In genomic region chr19:40716655-40717324, GRCh38 we compare ENCODE assay signal across 1 cellular context.
A peak's percentile ranks its signal among the peaks of the same experiment; 100 is the strongest.
TF ChIP-seq lines count a peak whose summit lies in the region.

Gene COQ8B (minus strand): TSS chr19:40716886. CDS start chr19:40714632, 2,254 bp downstream.
Gene ITPKC (plus strand): TSS chr19:40717112. CDS start chr19:40717136, 24 bp downstream.

TF ChIP-seq in K562, 482 proteins besides CTCF, POLR2A, EP300 and RAD21 (continued from another document and continues in another):
- TF ChIP-seq NFRKB (IDR thresholded peaks at IDR 0.05; ENCODE audit: low read depth): no peak
- TF ChIP-seq NFATC3 (IDR thresholded peaks at IDR 0.05): no peak
- no peak; a peak in 1 of 4 replicates for TF ChIP-seq RCOR1 (IDR thresholded peaks at IDR 0.05; ENCODE audit: borderline replicate concordance in 1 of 2, low read depth in 2 of 2, low read length in 2 of 2)
- TF ChIP-seq ZNF121 (CRISPR knock-in tag; conservative IDR thresholded peaks at IDR 0.05): no peak
- TF ChIP-seq IRF1 (CRISPR knock-in tag; IDR thresholded peaks at IDR 0.05; ENCODE audit: borderline replicate concordance): no peak
- TF ChIP-seq RBM22 (IDR thresholded peaks at IDR 0.05; ENCODE audit: low read depth, low read length, poor library complexity, severe bottlenecking): no peak
- TF ChIP-seq NFXL1 (CRISPR knock-in tag; IDR thresholded peaks at IDR 0.05): no peak
- no peak for TF ChIP-seq ZFP36 (IDR thresholded peaks at IDR 0.05; ENCODE audit: low read depth, low read length, partially characterized antibody)
- peak; percentile 72 for TF ChIP-seq ZFX (CRISPR knock-in tag; IDR thresholded peaks at IDR 0.05)
- TF ChIP-seq ZNF282 (CRISPR knock-in tag; IDR thresholded peaks at IDR 0.05): no peak
- TF ChIP-seq DIDO1 (tag; IDR thresholded peaks at IDR 0.05; ENCODE audit: low read depth): 0 out of 2 replicates have a peak, but pooled peaks have one; percentile 44
- no peak for TF ChIP-seq FOXJ3 (CRISPR knock-in tag; IDR thresholded peaks at IDR 0.05)
- TF ChIP-seq HMG20A (CRISPR knock-in tag; conservative IDR thresholded peaks at IDR 0.05): no peak
- peak; percentile 78 to 90 for TF ChIP-seq MNT (conservative IDR thresholded peaks at IDR 0.05)
- no peak; the same call in 1 of the 2 replicates for TF ChIP-seq POLR2AphosphoS5 (IDR thresholded peaks at IDR 0.05; ENCODE audit: control insufficient read depth, insufficient read depth, low read depth, low read length)
- TF ChIP-seq PHF21A (IDR thresholded peaks at IDR 0.05; ENCODE audit: borderline replicate concordance, low read depth): no peak
- no peak; a peak in 1 of 4 replicates for TF ChIP-seq KDM1A (IDR thresholded peaks at IDR 0.05)
- no peak for TF ChIP-seq ZNF79 (CRISPR knock-in tag; IDR thresholded peaks at IDR 0.05; ENCODE audit: low read depth)
- no peak for TF ChIP-seq ZNF384 (IDR thresholded peaks at IDR 0.05; ENCODE audit: low read depth, low read length)
- no peak for TF ChIP-seq CHD4 (IDR thresholded peaks at IDR 0.05; ENCODE audit: insufficient read depth, insufficient replicate concordance, low read depth, low read length, poor library complexity, severe bottlenecking)
- TF ChIP-seq ELF2 (CRISPR knock-in tag; IDR thresholded peaks at IDR 0.05): peak; percentile 37; the same call in 1 of the 2 replicates
- no peak for TF ChIP-seq STAT5A (IDR thresholded peaks at IDR 0.05; ENCODE audit: borderline replicate concordance, low read length)
- peak; percentile 69 for TF ChIP-seq ZBTB7A (IDR thresholded peaks at IDR 0.05; ENCODE audit: borderline replicate concordance, control insufficient read depth, low read depth, low read length)
- TF ChIP-seq ID3 (CRISPR knock-in tag; IDR thresholded peaks at IDR 0.05): no peak
- TF ChIP-seq ID3 (tag; IDR thresholded peaks at IDR 0.05): no peak
- TF ChIP-seq NCOA1 (IDR thresholded peaks at IDR 0.05; ENCODE audit: low read depth): 0 out of 2 replicates have a peak, but pooled peaks have one; percentile 30
- TF ChIP-seq PHTF2 (CRISPR knock-in tag; IDR thresholded peaks at IDR 0.05): no peak
- TF ChIP-seq MTA2 (IDR thresholded peaks at IDR 0.05; ENCODE audit: low read depth): no peak
- TF ChIP-seq KLF10 (CRISPR knock-in tag; IDR thresholded peaks at IDR 0.05): no peak
- no peak for TF ChIP-seq SETDB1 (IDR thresholded peaks at IDR 0.05; ENCODE audit: low read length)
- no peak for TF ChIP-seq BCLAF1 (IDR thresholded peaks at IDR 0.05; ENCODE audit: borderline replicate concordance in 1 of 2, control insufficient read depth in 1 of 2, low read depth in 2 of 2, low read length in 1 of 2)
- TF ChIP-seq CUX1 (CRISPR knock-in tag; IDR thresholded peaks at IDR 0.05): peak; percentile 76; the same call in 1 of the 2 replicates
- no peak for TF ChIP-seq ARHGAP35 (IDR thresholded peaks at IDR 0.05; ENCODE audit: partially characterized antibody)
- TF ChIP-seq ZNF253 (CRISPR knock-in tag; conservative IDR thresholded peaks at IDR 0.05): no peak
- TF ChIP-seq E2F1 (CRISPR knock-in tag; IDR thresholded peaks at IDR 0.05): 0 out of 2 replicates have a peak, but pooled peaks have one; percentile 55
- TF ChIP-seq NRF1 (conservative IDR thresholded peaks at IDR 0.05 in 1 of 2, IDR thresholded peaks at IDR 0.05 in 1 of 2): peak; percentile 56 to 67
- no peak for TF ChIP-seq GTF2F1 (IDR thresholded peaks at IDR 0.05; ENCODE audit: low read depth, low read length)
- TF ChIP-seq CREB1 (IDR thresholded peaks at IDR 0.05): peak; percentile 93
- TF ChIP-seq CREB1 (CRISPR knock-in tag; IDR thresholded peaks at IDR 0.05): peak; percentile 90
- TF ChIP-seq MTA3 (IDR thresholded peaks at IDR 0.05; ENCODE audit: borderline replicate concordance): peak; percentile 68
- no peak for TF ChIP-seq MAFF (IDR thresholded peaks at IDR 0.05; ENCODE audit: low read length)
- no peak for TF ChIP-seq E2F3 (CRISPR knock-in tag; IDR thresholded peaks at IDR 0.05)
- TF ChIP-seq ARID4B (CRISPR knock-in tag; IDR thresholded peaks at IDR 0.05): peak; percentile 95
- TF ChIP-seq ATF6 (CRISPR knock-in tag; IDR thresholded peaks at IDR 0.05): no peak
- no peak for TF ChIP-seq NELFE (IDR thresholded peaks at IDR 0.05; ENCODE audit: insufficient read depth, insufficient read length)
- TF ChIP-seq ZKSCAN1 (IDR thresholded peaks at IDR 0.05; ENCODE audit: low read depth, low read length): no peak
- no peak for TF ChIP-seq PML (IDR thresholded peaks at IDR 0.05; ENCODE audit: low read length)
- TF ChIP-seq TEAD2 (tag; IDR thresholded peaks at IDR 0.05): no peak
- TF ChIP-seq TCF15 (CRISPR knock-in tag; IDR thresholded peaks at IDR 0.05): no peak
